In the genomic region with DNA sequence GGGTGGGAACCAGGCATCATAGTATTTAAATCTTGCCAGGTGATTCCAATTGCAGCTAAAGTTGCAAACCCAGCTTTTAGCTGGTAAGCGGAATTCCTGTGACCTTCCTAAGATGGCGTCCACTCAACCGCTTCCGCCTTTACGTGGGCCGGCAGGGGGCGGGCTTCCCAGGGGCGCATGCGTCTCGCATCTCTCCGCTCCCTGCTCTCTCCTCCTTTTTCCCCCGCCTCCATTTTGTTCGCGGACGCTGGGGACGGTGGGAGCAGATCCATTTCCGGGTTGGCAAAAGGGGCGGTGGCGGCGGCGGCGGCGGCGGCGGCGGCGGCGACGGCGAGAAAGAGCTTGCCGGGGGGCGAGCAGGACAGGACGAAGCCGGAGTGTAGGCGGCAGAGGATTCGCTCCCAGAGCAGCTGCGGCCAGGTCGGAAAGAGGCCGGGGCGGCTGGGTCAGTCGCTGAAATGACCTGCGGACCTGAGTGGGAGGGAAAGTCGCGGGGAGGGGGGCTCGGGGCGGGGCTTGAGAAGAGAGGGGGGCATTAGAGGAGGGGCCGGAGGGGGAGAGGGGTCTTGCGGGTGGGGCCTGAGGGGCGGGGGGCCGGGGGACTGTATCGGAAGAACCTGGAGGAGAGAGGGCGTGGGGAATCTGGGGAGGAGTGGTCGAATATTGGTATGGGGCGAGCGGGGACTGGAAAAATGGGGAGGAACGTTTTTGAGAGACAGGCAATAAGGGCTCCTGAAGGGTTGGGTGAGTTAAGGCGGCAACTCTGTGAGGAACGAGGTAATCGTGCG, we compare ENCODE assay signal across 9 cellular contexts. TPM values are rescaled to one million over a fixed set of nuclear protein-coding genes. Genes with fewer than 3 reads are reported as not detected.
A peak's percentile ranks its signal among the peaks of the same experiment; 100 is the strongest.
DNase-seq lines count a peak whose midpoint lies in the region; ATAC-seq, FAIRE-seq and TF ChIP-seq lines count a peak whose summit lies in the region.
"Had no signal": no experiment of that assay in that cellular context is flagged by ENCODE, and none has a peak within 500 bp of the region (broad histone marks: within the 10 kb centered on the region; RNA-seq: fewer than 3 reads in every experiment).

A gene with protein sequence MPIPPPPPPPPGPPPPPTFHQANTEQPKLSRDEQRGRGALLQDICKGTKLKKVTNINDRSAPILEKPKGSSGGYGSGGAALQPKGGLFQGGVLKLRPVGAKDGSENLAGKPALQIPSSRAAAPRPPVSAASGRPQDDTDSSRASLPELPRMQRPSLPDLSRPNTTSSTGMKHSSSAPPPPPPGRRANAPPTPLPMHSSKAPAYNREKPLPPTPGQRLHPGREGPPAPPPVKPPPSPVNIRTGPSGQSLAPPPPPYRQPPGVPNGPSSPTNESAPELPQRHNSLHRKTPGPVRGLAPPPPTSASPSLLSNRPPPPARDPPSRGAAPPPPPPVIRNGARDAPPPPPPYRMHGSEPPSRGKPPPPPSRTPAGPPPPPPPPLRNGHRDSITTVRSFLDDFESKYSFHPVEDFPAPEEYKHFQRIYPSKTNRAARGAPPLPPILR (plus strand): TSS at position 232 of the 788 bp plus-strand sequence. CDS start 37,156 bp downstream, outside the sequence.

- peaks cover 0 to 2% of the 10 kb centered on the region in 2 donors for H3K4me1 ChIP-seq in kidney (ENCODE audit: control insufficient read depth in 1 of 2, insufficient read depth in 1 of 2, low read depth in 1 of 2, low read length in 2 of 2)

- DNase-seq in AG09309 (ENCODE audit: low read depth) (peak; percentile 74), NCI-H446 treated with DMSO at 0.1 percent for 48 hours (lab: John Stamatoyannopoulos, UW) (peak; percentile 90), cerebellar nuclear complex (lab: John Stamatoyannopoulos, UW) (peak; percentile 61 to 91), kidney (peak; percentile 98)
- DNase-seq in stimulated activated CD4-positive, alpha-beta T cell treated with anti-CD3 and anti-CD28 coated beads, Interleukin-15, amount 100 ng/mL, for 24 hours = peak; percentile 98

- H3K27ac ChIP-seq in kidney (ENCODE audit: low read depth in 2 of 2, low read length in 2 of 2) = peak within 1 kb of the TSS; percentile 91 to 93

- intact Hi-C loops in kidney (cut with DNase I) = no loop called here

- no peaks in the 10 kb centered on the region for H3K36me3 ChIP-seq in kidney (ENCODE audit: control insufficient read depth in 1 of 2, insufficient read depth in 2 of 2, low read length in 2 of 2)

- peak within 1 kb of the TSS; percentile 78 for H3K4me3 ChIP-seq in AG09309 (ENCODE audit: control insufficient read depth, low read depth, low read length)
- H3K4me3 ChIP-seq in kidney (ENCODE audit: low read length in 2 of 2) = peak within 1 kb of the TSS; percentile 97 to 99

- TF ChIP-seq CTCF in AG09309 (IDR thresholded peaks at IDR 0.05; ENCODE audit: control insufficient read depth, insufficient read depth, low read depth, low read length, missing control alignments) (peak; percentile 83), kidney (IDR thresholded peaks at IDR 0.05; ENCODE audit: borderline replicate concordance, extremely low read depth, insufficient read depth) (peak; percentile 55)

- peak within 1 kb of the TSS; percentile 55 to 93 for H3K9ac ChIP-seq in kidney (ENCODE audit: low read length in 2 of 2)

- ATAC-seq in HG03342 (IDR thresholded peaks at IDR 0.05; ENCODE audit: unreplicated experiment) = peak; percentile 88
- peak; percentile 91 to 94 for ATAC-seq in activated CD4-positive, CD25-positive, alpha-beta regulatory T cell treated with anti-CD3 and anti-CD28 coated beads, Interleukin-2, amount 50 U/mL, for 24 hours

- no peaks in the 10 kb centered on the region for H3K9me3 ChIP-seq in kidney (ENCODE audit: control insufficient read depth in 1 of 2, low read length in 2 of 2)

- TF ChIP-seq POLR2A in GM18951 (IDR thresholded peaks at IDR 0.05; ENCODE audit: extremely low read depth, insufficient read depth, insufficient read length) = peak; percentile 51

- in situ Hi-C loops in GM18951 (cut with MboI; ENCODE audit: low sequenced_read_pairs, unreplicated experiment) = no loop called here

- no peak for FAIRE-seq in kidney (lab: Jason Lieb, UNC)
- FAIRE-seq: colon had no signal

RNA-seq across cellular contexts. Expression of the gene that starts here (rescaled TPM):
- total RNA-seq in kidney = 36.4 TPM
- polyA plus RNA-seq in kidney (ENCODE audit: insufficient read depth, low read depth, low replicate concordance) = 9.9 TPM

Comparison
In these comparisons a context has a peak if more than half of its experiments do, and no peak if none do; other contexts are left out.
1. Peak in every context shown above with its lines: DNase-seq, ATAC-seq, H3K4me3 ChIP-seq and H3K27ac ChIP-seq.